Comparison of ENCODE assay signal across 24 cellular contexts in the genomic region with DNA sequence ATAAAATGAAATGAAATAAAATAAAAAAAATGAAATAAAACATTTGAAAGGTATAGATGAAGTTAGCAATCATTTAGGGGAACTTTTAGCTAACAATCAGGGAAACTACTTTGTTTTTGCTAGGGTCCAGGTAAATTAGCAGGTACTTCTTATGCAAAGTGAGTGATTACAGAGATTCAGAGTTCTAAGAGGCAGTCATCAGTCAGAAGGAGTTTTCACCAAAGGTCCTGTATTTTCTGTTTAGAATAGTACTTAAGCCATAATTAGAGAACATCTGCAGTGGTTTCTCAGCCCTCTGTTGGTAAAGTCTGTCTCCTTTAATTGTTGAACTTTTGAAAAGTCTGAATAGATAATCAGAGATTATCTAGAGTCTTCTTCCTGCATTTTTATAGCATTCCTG.
"Had no signal": no experiment of that assay in that cellular context is flagged by ENCODE, and none has a peak within 500 bp of the region (broad histone marks: within the 10 kb centered on the region; RNA-seq: fewer than 3 reads in every experiment).

No MANE protein-coding gene starts in this region.

- H3K36me3 Mint-ChIP-seq: memory B cell; neural progenitor cell; stimulated activated memory B cell treated with anti-CD40 and anti-IgM and Interleukin-4, amounts not matched to agents 10 μg/mL and 1 μg/mL and 100 μg/mL, for 72 hours had no signal

- H3K4me1 ChIP-seq: colonic mucosa, foreskin keratinocyte had no signal

- H3K9me3 ChIP-seq: colonic mucosa, esophagus muscularis mucosa, heart right ventricle, psoas muscle, spleen, thoracic aorta, tibial nerve, upper lobe of left lung had no signal

- H3K9ac ChIP-seq: neural progenitor cell had no signal

- H3K4me3 Mint-ChIP-seq: memory B cell; nephron; neural progenitor cell; stimulated activated memory B cell treated with anti-CD40 and anti-IgM and Interleukin-4, amounts not matched to agents 10 μg/mL and 1 μg/mL and 100 μg/mL, for 72 hours; stimulated activated naive CD8-positive, alpha-beta T cell treated with anti-CD3 and anti-CD28 coated beads, Interleukin-15, Interleukin-2, amounts not matched to agents 100 ng/mL and 50 ng/mL, for 24 hours had no signal

- H3K27me3 ChIP-seq: colonic mucosa, esophagus muscularis mucosa, foreskin keratinocyte, heart right ventricle, neural progenitor cell, spleen, tibial nerve, upper lobe of left lung had no signal

- ATAC-seq: foreskin keratinocyte; heart right ventricle; left lobe of liver; psoas muscle; right cardiac atrium; stimulated activated memory B cell treated with anti-CD40 and anti-IgM and Interleukin-4, amounts not matched to agents 10 μg/mL and 1 μg/mL and 100 μg/mL, for 72 hours had no signal

- H3K9me3 Mint-ChIP-seq: memory B cell; nephron; neural progenitor cell; stimulated activated memory B cell treated with anti-CD40 and anti-IgM and Interleukin-4, amounts not matched to agents 10 μg/mL and 1 μg/mL and 100 μg/mL, for 72 hours; stimulated activated naive CD8-positive, alpha-beta T cell treated with anti-CD3 and anti-CD28 coated beads, Interleukin-15, Interleukin-2, amounts not matched to agents 100 ng/mL and 50 ng/mL, for 24 hours had no signal

- H3K4me3 ChIP-seq: colonic mucosa, esophagus muscularis mucosa, heart right ventricle, lung, neural progenitor cell, psoas muscle, skin epidermis, spleen, thoracic aorta, tibial nerve, upper lobe of left lung had no signal

- DNase-seq: colonic mucosa; dermis blood vessel endothelial cell; effector memory CD4-positive, alpha-beta T cell; foreskin keratinocyte; glutamatergic neuron; heart right ventricle; kidney; nucleus accumbens; psoas muscle; right cardiac atrium; spleen; stimulated activated CD4-positive, alpha-beta T cell treated with anti-CD3 and anti-CD28 coated beads, Interleukin-4, amount 100 ng/mL, for 4 hours; upper lobe of left lung had no signal

- H3K36me3 ChIP-seq: colonic mucosa, esophagus muscularis mucosa, heart right ventricle, neural progenitor cell, spleen, thoracic aorta, tibial nerve, upper lobe of left lung had no signal

- H2AFZ ChIP-seq: neural progenitor cell had no signal

- H3K4me2 ChIP-seq: neural progenitor cell had no signal

- H3K27ac Mint-ChIP-seq: memory B cell; nephron; neural progenitor cell; stimulated activated memory B cell treated with anti-CD40 and anti-IgM and Interleukin-4, amounts not matched to agents 10 μg/mL and 1 μg/mL and 100 μg/mL, for 72 hours; stimulated activated naive CD8-positive, alpha-beta T cell treated with anti-CD3 and anti-CD28 coated beads, Interleukin-15, Interleukin-2, amounts not matched to agents 100 ng/mL and 50 ng/mL, for 24 hours had no signal

- H3K27ac ChIP-seq: colonic mucosa, esophagus muscularis mucosa, foreskin keratinocyte, heart right ventricle, neural progenitor cell, psoas muscle, skin epidermis, spleen, thoracic aorta, tibial nerve, upper lobe of left lung had no signal

- H3K27me3 Mint-ChIP-seq: memory B cell; stimulated activated memory B cell treated with anti-CD40 and anti-IgM and Interleukin-4, amounts not matched to agents 10 μg/mL and 1 μg/mL and 100 μg/mL, for 72 hours; stimulated activated naive CD8-positive, alpha-beta T cell treated with anti-CD3 and anti-CD28 coated beads, Interleukin-15, Interleukin-2, amounts not matched to agents 100 ng/mL and 50 ng/mL, for 24 hours had no signal
